9 cellular contexts compared by ENCODE assay signal in genomic region chr20:3101737-3102574, GRCh38.
A peak's percentile ranks its signal among the peaks of the same experiment; 100 is the strongest.
DNase-seq lines count a peak whose midpoint lies in the region; ATAC-seq lines count a peak whose summit lies in the region.
"Had no signal": no experiment of that assay in that cellular context is flagged by ENCODE, and none has a peak within 500 bp of the region (broad histone marks: within the 10 kb centered on the region; RNA-seq: fewer than 3 reads in every experiment).

No MANE protein-coding gene starts in this region.

- ATAC-seq in HG03175 (IDR thresholded peaks at IDR 0.05; ENCODE audit: unreplicated experiment) (peak; percentile 74), GM19467 (IDR thresholded peaks at IDR 0.05; ENCODE audit: unreplicated experiment) (no peak), HG03135 (IDR thresholded peaks at IDR 0.05; ENCODE audit: unreplicated experiment) (no peak)
- ATAC-seq: body of pancreas had no signal

- peak; percentile 77 for DNase-seq in activated CD8-positive, alpha-beta memory T cell treated with anti-CD3 and anti-CD28 coated beads for 24 hours
- DNase-seq in effector CD8-positive, alpha-beta T cell (lab: John Stamatoyannopoulos, UW): peak; percentile 8
- peak; percentile 49 to 65 for DNase-seq in stimulated activated CD8-positive, alpha-beta memory T cell treated with anti-CD3 and anti-CD28 coated beads, Interleukin-2, amount 100 ng/mL, for 48 hours (ENCODE audit: low read depth in 2 of 2)
- no peak for DNase-seq in GM19240 (ENCODE audit: insufficient read length, low spot score)
- no peak for DNase-seq in SHP77 (lab: John Stamatoyannopoulos, UW)

Comparison
In these comparisons a context has a peak if more than half of its experiments do, and no peak if none do; other contexts are left out.
1. DNase-seq: peak in activated CD8-positive, alpha-beta memory T cell treated with anti-CD3 and anti-CD28 coated beads for 24 hours (single experiment), effector CD8-positive, alpha-beta T cell (single experiment) and stimulated activated CD8-positive, alpha-beta memory T cell treated with anti-CD3 and anti-CD28 coated beads, Interleukin-2, amount 100 ng/mL, for 48 hours (2 of 2); none in GM19240 (single experiment) and SHP77 (0 of 2).